In the genomic region with DNA sequence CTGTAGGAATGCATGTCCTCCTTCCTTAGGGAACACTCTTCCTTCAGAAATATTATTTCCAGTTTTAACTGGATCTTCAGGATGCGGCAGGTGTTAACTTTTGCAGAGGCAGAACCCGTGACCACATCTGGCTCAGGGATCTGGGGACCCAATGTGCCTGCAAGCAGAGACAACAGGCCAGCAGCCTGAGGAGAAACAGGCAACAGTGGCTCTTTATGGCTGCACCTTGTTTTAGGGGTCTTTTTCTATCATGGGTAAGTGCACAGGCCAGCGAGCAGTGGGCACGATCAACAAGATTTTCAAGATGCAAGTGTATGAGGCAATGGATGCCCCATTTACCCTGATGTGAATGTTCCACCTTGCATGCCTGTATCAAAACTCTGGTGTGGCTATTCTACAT, we compare ENCODE assay signal across 15 cellular contexts.
"Had no signal": no experiment of that assay in that cellular context is flagged by ENCODE, and none has a peak within 500 bp of the region (broad histone marks: within the 10 kb centered on the region; RNA-seq: fewer than 3 reads in every experiment).

No MANE protein-coding gene starts in this region.

- H3K36me3 ChIP-seq: adrenal gland, neural progenitor cell, pancreas had no signal

- ATAC-seq: activated CD8-positive, alpha-beta T cell treated with anti-CD3 and anti-CD28 coated beads, Interleukin-2, amount 10 ng/mL, durations not matched to agents 7 days and 5 days; body of pancreas; left lobe of liver; pancreas; stimulated activated naive CD8-positive, alpha-beta T cell treated with anti-CD3 and anti-CD28 coated beads, Interleukin-15, amount 100 ng/mL, for 72 hours had no signal

- H3K4me3 ChIP-seq: adrenal gland, body of pancreas, neural progenitor cell, pancreas, skin epidermis had no signal

- H3K4me1 Mint-ChIP-seq: stimulated activated naive CD8-positive, alpha-beta T cell treated with anti-CD3 and anti-CD28 coated beads, Interleukin-15, amount 100 ng/mL, for 72 hours had no signal

- H3K9me3 ChIP-seq: adrenal gland, body of pancreas, pancreas had no signal

- H3K4me3 Mint-ChIP-seq: activated CD8-positive, alpha-beta T cell treated with anti-CD3 and anti-CD28 coated beads, Interleukin-2, amount 10 ng/mL, durations not matched to agents 7 days and 5 days; activated naive CD4-positive, alpha-beta T cell treated with anti-CD3 and anti-CD28 coated beads for 36 hours; endodermal cell; neural progenitor cell; stimulated activated naive CD8-positive, alpha-beta T cell treated with anti-CD3 and anti-CD28 coated beads, Interleukin-15, amount 100 ng/mL, for 72 hours had no signal

- H3K27me3 Mint-ChIP-seq: stimulated activated naive CD8-positive, alpha-beta T cell treated with anti-CD3 and anti-CD28 coated beads, Interleukin-15, amount 100 ng/mL, for 72 hours had no signal

- DNase-seq: activated CD4-positive, alpha-beta T cell treated with anti-CD3 and anti-CD28 coated beads for 4 hours; activated CD8-positive, alpha-beta memory T cell treated with anti-CD3 and anti-CD28 coated beads, Interleukin-2, amount 50 U/mL, for 48 hours; activated CD8-positive, alpha-beta T cell treated with anti-CD3 and anti-CD28 coated beads, Interleukin-2, amount 10 ng/mL, durations not matched to agents 7 days and 5 days; activated naive CD4-positive, alpha-beta T cell treated with anti-CD3 and anti-CD28 coated beads for 36 hours; adrenal gland; body of pancreas; endodermal cell; erythroblast; pancreas; stimulated activated CD4-positive, alpha-beta T cell treated with anti-CD3 and anti-CD28 coated beads, Interleukin-4, amount 100 ng/mL, for 4 hours; stimulated activated naive CD8-positive, alpha-beta T cell treated with anti-CD3 and anti-CD28 coated beads, Interleukin-15, amount 100 ng/mL, for 72 hours; T1000 had no signal

- H3K9me3 Mint-ChIP-seq: activated naive CD4-positive, alpha-beta T cell treated with anti-CD3 and anti-CD28 coated beads for 36 hours; endodermal cell; neural progenitor cell; stimulated activated naive CD8-positive, alpha-beta T cell treated with anti-CD3 and anti-CD28 coated beads, Interleukin-15, amount 100 ng/mL, for 72 hours had no signal

- H3K4me1 ChIP-seq: adrenal gland, pancreas had no signal

- H3K36me3 Mint-ChIP-seq: neural progenitor cell had no signal

- H3K27ac ChIP-seq: neural progenitor cell, pancreas had no signal

- H3K27ac Mint-ChIP-seq: activated CD8-positive, alpha-beta T cell treated with anti-CD3 and anti-CD28 coated beads, Interleukin-2, amount 10 ng/mL, durations not matched to agents 7 days and 5 days; activated naive CD4-positive, alpha-beta T cell treated with anti-CD3 and anti-CD28 coated beads for 36 hours; endodermal cell; neural progenitor cell had no signal

- H3K27me3 ChIP-seq: adrenal gland, body of pancreas, neural progenitor cell, pancreas had no signal
